ENCODE assay signal across 18 cellular contexts in genomic region chr1:22217811-22218460, GRCh38.
DNase-seq lines count a peak whose midpoint lies in the region; ATAC-seq and TF ChIP-seq lines count a peak whose summit lies in the region.
"Had no signal": no experiment of that assay in that cellular context is flagged by ENCODE, and none has a peak within 500 bp of the region (broad histone marks: within the 10 kb centered on the region; RNA-seq: fewer than 3 reads in every experiment).

No MANE protein-coding gene starts in this region.

- no peaks in the 10 kb centered on the region for H3K9me3 ChIP-seq in spleen

- no peaks in the 10 kb centered on the region for H3K36me3 ChIP-seq in spleen

- no peak overlapping the region for H3K27ac ChIP-seq in spleen
- H3K27ac ChIP-seq: 22Rv1, KMS-11, PC-9 had no signal

- H3K4me3 ChIP-seq in spleen, result no peak overlapping the region
- H3K4me3 ChIP-seq: PC-9 had no signal

- TF ChIP-seq POLR2A in spleen (IDR thresholded peaks at IDR 0.05), result no peak

- intact Hi-C loops in spleen (cut with DNase I; ENCODE audit: low total_unique reads), result no loop called here

- no peak for TF ChIP-seq CTCF in spleen (IDR thresholded peaks at IDR 0.05 in 8 of 11, conservative IDR thresholded peaks at IDR 0.05 in 3 of 11)

- H3K27me3 ChIP-seq in spleen (replicated peaks in 1 of 7), result peaks cover 0 to 45% (median 4%) of the 10 kb centered on the region in 7 donors

- DNase-seq in NCI-H1436 (lab: John Stamatoyannopoulos, UW), result peak; percentile 8
- DNase-seq in NCI-H1436 treated with DMSO at 0.1 percent for 48 hours (lab: John Stamatoyannopoulos, UW), result no peak
- peak; percentile 63 for DNase-seq in NCI-H69 (lab: John Stamatoyannopoulos, UW)
- DNase-seq in left kidney (ENCODE audit: low read depth, low spot score), result peak; percentile 95
- DNase-seq in spleen, result peak; percentile 50
- DNase-seq in stimulated activated CD4-positive, alpha-beta T cell treated with anti-CD3 and anti-CD28 coated beads, Interleukin-2, amount 100 ng/mL, for 24 hours, result no peak
- DNase-seq: Calu3; CD4-positive, CD25-positive, alpha-beta regulatory T cell; DND-41; HCEC 1CT; NCI-H1092; NCI-H1694; NCI-H2171; PC-9 had no signal

- WGBS in spleen, 5 donors, result 79 to 86% (median 83%) methylated on average over 15 to 19 of the region's 19 CpGs

- no peaks in the 10 kb centered on the region for H3K4me1 ChIP-seq in spleen

- ATAC-seq in HG03045 (IDR thresholded peaks at IDR 0.05; ENCODE audit: unreplicated experiment) (no peak), GM21390 (IDR thresholded peaks at IDR 0.05; ENCODE audit: unreplicated experiment) (no peak)

Comparison
In these comparisons a context has a peak if more than half of its experiments do, and no peak if none do; other contexts are left out.
1. DNase-seq: peak in NCI-H1436 (single experiment), NCI-H69 (single experiment), left kidney (single experiment) and spleen (single experiment); none in NCI-H1436 treated with DMSO at 0.1 percent for 48 hours (single experiment) and stimulated activated CD4-positive, alpha-beta T cell treated with anti-CD3 and anti-CD28 coated beads, Interleukin-2, amount 100 ng/mL, for 24 hours (0 of 2).